In genomic region chr7:47580811-47581331, GRCh38 we compare ENCODE assay signal across 8 cellular contexts. TPM values are rescaled to one million over a fixed set of nuclear protein-coding genes. Genes with fewer than 3 reads are reported as not detected.
DNase-seq lines count a peak whose midpoint lies in the region; ATAC-seq and TF ChIP-seq lines count a peak whose summit lies in the region.

No MANE protein-coding gene starts in this region.

- H3K27ac Mint-ChIP-seq in H9, result peak overlapping the region in 1 of 3 experiments; percentile 82; a peak in 1 of 7 replicates

- no peak overlapping the region for H3K4ac ChIP-seq in H9 (ENCODE audit: low read depth, low read length)

- no peak for TF ChIP-seq POLR2A in sigmoid colon (IDR thresholded peaks at IDR 0.05)

- ATAC-seq in left ventricle myocardium superior, result peak; percentile 8
- no peak for ATAC-seq in GM18520 (IDR thresholded peaks at IDR 0.05; ENCODE audit: unreplicated experiment)
- no peak for ATAC-seq in GM21423 (IDR thresholded peaks at IDR 0.05; ENCODE audit: unreplicated experiment)
- no peak for ATAC-seq in GM19324 (IDR thresholded peaks at IDR 0.05; ENCODE audit: low FRiP score, unreplicated experiment)

- DNase-seq in H9 (no peak), SK-N-DZ (ENCODE audit: low spot score) (peak; percentile 72), left ventricle myocardium superior (no peak), sigmoid colon (no peak), NCI-H1048 (lab: John Stamatoyannopoulos, UW) (no peak)

- no peak overlapping the region for H4K8ac ChIP-seq in H9 (replicated peaks; ENCODE audit: insufficient read length, low read depth, low read length)

- no peak overlapping the region for H3K9ac ChIP-seq in H9 (ENCODE audit: extremely low read depth, insufficient read length, low read length)

- H3K4me2 ChIP-seq in H9 (ENCODE audit: insufficient read depth, insufficient read length, low read length), result peak overlapping the region; percentile 65

- H2AFZ ChIP-seq in H9 (ENCODE audit: low read length), result no peak overlapping the region

- H3K4me3 Mint-ChIP-seq in H9, result peak overlapping the region; percentile 75 to 89

- peaks cover 52 to 54% of the 10 kb centered on the region in 2 experiments for H3K4me1 Mint-ChIP-seq in H9

- no peaks in the 10 kb centered on the region for H3K9me3 ChIP-seq in H9 (ENCODE audit: control insufficient read depth, low read depth, low read length)
- H3K9me3 ChIP-seq in sigmoid colon, result no peaks in the 10 kb centered on the region

- peaks cover 0 to 18% (median 0%) of the 10 kb centered on the region in 3 experiments; a peak in 3 of 7 replicates for H3K36me3 Mint-ChIP-seq in H9 (ENCODE audit: insufficient read depth in 1 of 3, low read depth in 3 of 3)

- H2BK5ac ChIP-seq in H9 (ENCODE audit: insufficient read length, low read length), result no peak overlapping the region

- H3K27me3 Mint-ChIP-seq in H9 (ENCODE audit: low read depth), result peaks cover 54% of the 10 kb centered on the region

- H2BK120ac ChIP-seq in H9 (ENCODE audit: low read depth, low read length, poor library complexity, severe bottlenecking), result no peak overlapping the region

- no peaks in the 10 kb centered on the region for H3K36me3 ChIP-seq in sigmoid colon

- peaks cover 12% of the 10 kb centered on the region for H3K23me2 ChIP-seq in H9 (ENCODE audit: insufficient read length, low read depth, low read length, poor library complexity, severe bottlenecking)

- H3K14ac ChIP-seq in H9 (ENCODE audit: insufficient read depth, low read length), result peak overlapping the region; percentile 39; the same call in 1 of the 2 replicates

- no peaks in the 10 kb centered on the region for H3K79me1 ChIP-seq in H9 (ENCODE audit: insufficient read depth, low read depth, low read length, poor library complexity, severe bottlenecking)

- H3K4me3 ChIP-seq in sigmoid colon, result peak overlapping the region; percentile 74 to 93 (median 82)

- no peaks in the 10 kb centered on the region; the same call in 1 of the 2 replicates for H3K4me1 ChIP-seq in H9 (ENCODE audit: insufficient read depth, low read length)
- H3K4me1 ChIP-seq in sigmoid colon, result peaks cover 0 to 66% (median 53%) of the 10 kb centered on the region in 4 donors

- no peak overlapping the region for H4K91ac ChIP-seq in H9 (ENCODE audit: insufficient read length, low read depth, low read length)

- H2BK12ac ChIP-seq in H9 (ENCODE audit: insufficient read length, low read depth, low read length), result no peak overlapping the region

- H3K79me2 ChIP-seq in H9 (ENCODE audit: insufficient read depth, low read length), result no peaks in the 10 kb centered on the region

- H3K56ac ChIP-seq in H9 (ENCODE audit: insufficient read length, low read depth, low read length), result no peak overlapping the region

- intact Hi-C loops in left ventricle myocardium superior (cut with micrococcal nuclease), result no loop called here
- intact Hi-C loops in sigmoid colon (cut with DNase I), result loop anchor here (5.0 kb wide), 2 partner anchors 84 to 129 kb away; no protein-coding TSS in a partner anchor

- no CpG with 5 or more reads among the region's 15 CpGs for WGBS in H9 (ENCODE audit: extremely low coverage, insufficient read length, low lambda C conversion rate)
- 2 to 6% methylated on average over 15 of the region's 15 CpGs for WGBS in sigmoid colon, 2 donors

- peaks cover 6% of the 10 kb centered on the region in 2 experiments for H3K9me3 Mint-ChIP-seq in H9

- TF ChIP-seq CTCF in H9 (conservative IDR thresholded peaks at IDR 0.05), result no peak
- no peak for TF ChIP-seq CTCF in sigmoid colon (IDR thresholded peaks at IDR 0.05)

- no peak overlapping the region for H3K23ac ChIP-seq in H9 (ENCODE audit: insufficient read length, low read depth, low read length)

- H4K5ac ChIP-seq in H9 (ENCODE audit: insufficient read length, low read depth, low read length), result no peak overlapping the region

- H2BK15ac ChIP-seq in H9 (ENCODE audit: low read depth, low read length), result no peak overlapping the region

- no peak overlapping the region for H2BK20ac ChIP-seq in H9 (ENCODE audit: low read depth, low read length, poor library complexity, severe bottlenecking)

- H2AK5ac ChIP-seq in H9 (ENCODE audit: insufficient read length, low read length), result no peak overlapping the region

- H3K18ac ChIP-seq in H9 (ENCODE audit: insufficient read length, low read depth, low read length), result no peak overlapping the region

- peaks cover 4% of the 10 kb centered on the region; the same call in 1 of the 2 replicates for H3K27me3 ChIP-seq in H9 (ENCODE audit: insufficient read depth, low read length)
- H3K27me3 ChIP-seq in sigmoid colon, result no peaks in the 10 kb centered on the region

- no peaks in the 10 kb centered on the region for H4K20me1 ChIP-seq in H9 (ENCODE audit: control insufficient read depth, insufficient read depth, insufficient read length)

- H3T11ph ChIP-seq in H9 (ENCODE audit: low read length), result no peak overlapping the region

- no peak for TF ChIP-seq EP300 in sigmoid colon (IDR thresholded peaks at IDR 0.05)

- H3K27ac ChIP-seq in H9 (ENCODE audit: insufficient read length, low read depth, low read length) (no peak overlapping the region), sigmoid colon (peak overlapping the region; percentile 79 to 87 (median 82))

RNA-seq across cellular contexts. Expression of gene TNS3, which starts 1.0 kb away (rescaled TPM):
- 9.2 and 9.5 TPM in 2 replicates for total RNA-seq in H9 (2021)
- 14.4 and 16.0 TPM in 2 replicates for polyA plus RNA-seq in SK-N-DZ (2014; cell fraction: cytosol; rRNA removed)
- 12.0 and 12.8 TPM in 2 replicates for polyA plus RNA-seq in SK-N-DZ (2014; cell fraction: nucleus; rRNA removed)
- total RNA-seq in left ventricle myocardium superior, result 42.4 TPM
- 10 to 100 TPM; 17.8 to 43.8 (median 28.2) TPM for total RNA-seq in sigmoid colon
- polyA plus RNA-seq in sigmoid colon, result 10 to 100 TPM; 17.4 to 29.6 (median 28.8) TPM
